In genomic region chr13:20127563-20128458, GRCh38 we compare ENCODE assay signal across 1 cellular context.
A peak's percentile ranks its signal among the peaks of the same experiment; 100 is the strongest.
TF ChIP-seq lines count a peak whose summit lies in the region.

No MANE protein-coding gene starts in this region.

TF ChIP-seq in WTC11, 78 proteins besides CTCF, POLR2A, EP300 and RAD21 (continued from another document):
- TF ChIP-seq ATF3 (CRISPR knock-in tag; conservative IDR thresholded peaks at IDR 0.05), result no peak
- no peak for TF ChIP-seq PREB (CRISPR knock-in tag; IDR thresholded peaks at IDR 0.05; ENCODE audit: borderline replicate concordance)
- peak; percentile 91; the same call in 1 of the 2 replicates for TF ChIP-seq HMGXB4 (CRISPR knock-in tag; IDR thresholded peaks at IDR 0.05)
- no peak for TF ChIP-seq JUN (CRISPR knock-in tag; IDR thresholded peaks at IDR 0.05)
- TF ChIP-seq ZNF671 (CRISPR knock-in tag; IDR thresholded peaks at IDR 0.05), result no peak
- peak; percentile 26 for TF ChIP-seq USF2 (CRISPR knock-in tag; IDR thresholded peaks at IDR 0.05)
- TF ChIP-seq AR (CRISPR knock-in tag; IDR thresholded peaks at IDR 0.05), result no peak
- TF ChIP-seq GABPB1 (CRISPR knock-in tag; IDR thresholded peaks at IDR 0.05), result 0 out of 2 replicates have a peak, but pooled peaks have one; percentile 11
- 0 out of 2 replicates have a peak, but pooled peaks have one; percentile 30 for TF ChIP-seq ZBTB21 (CRISPR knock-in tag; IDR thresholded peaks at IDR 0.05; ENCODE audit: borderline replicate concordance)
- no peak for TF ChIP-seq NFE2L1 (CRISPR knock-in tag; IDR thresholded peaks at IDR 0.05)
- no peak for TF ChIP-seq TEAD1 (CRISPR knock-in tag; IDR thresholded peaks at IDR 0.05)
- 0 out of 2 replicates have a peak, but pooled peaks have one; percentile 29 for TF ChIP-seq USF1 (CRISPR knock-in tag; IDR thresholded peaks at IDR 0.05)
- TF ChIP-seq E2F4 (CRISPR knock-in tag; IDR thresholded peaks at IDR 0.05; ENCODE audit: borderline replicate concordance, low read depth), result no peak
- no peak for TF ChIP-seq ZNF317 (CRISPR knock-in tag; IDR thresholded peaks at IDR 0.05; ENCODE audit: borderline replicate concordance, low read depth)
- TF ChIP-seq MYBL2 (CRISPR knock-in tag; IDR thresholded peaks at IDR 0.05), result no peak
- TF ChIP-seq CDX4 (CRISPR knock-in tag; IDR thresholded peaks at IDR 0.05; ENCODE audit: borderline replicate concordance), result no peak
- no peak for TF ChIP-seq FOXK1 (CRISPR knock-in tag; IDR thresholded peaks at IDR 0.05)
- no peak for TF ChIP-seq EMX1 (CRISPR knock-in tag; IDR thresholded peaks at IDR 0.05)
- no peak for TF ChIP-seq TEAD4 (CRISPR knock-in tag; IDR thresholded peaks at IDR 0.05)
- no peak for TF ChIP-seq OVOL2 (CRISPR knock-in tag; IDR thresholded peaks at IDR 0.05; ENCODE audit: borderline replicate concordance)
- TF ChIP-seq FOXP1 (CRISPR knock-in tag; IDR thresholded peaks at IDR 0.05; ENCODE audit: borderline replicate concordance), result no peak
- no peak for TF ChIP-seq CREM (CRISPR knock-in tag; IDR thresholded peaks at IDR 0.05)
- TF ChIP-seq ELF4 (CRISPR knock-in tag; IDR thresholded peaks at IDR 0.05; ENCODE audit: low read depth), result no peak
- TF ChIP-seq SOX15 (CRISPR knock-in tag; IDR thresholded peaks at IDR 0.05), result no peak
